ENCODE assay signal across 16 cellular contexts in genomic region chr13:82480415-82480814, GRCh38.
DNase-seq lines count a peak whose midpoint lies in the region; ATAC-seq and TF ChIP-seq lines count a peak whose summit lies in the region.
"Had no signal": no experiment of that assay in that cellular context is flagged by ENCODE, and none has a peak within 500 bp of the region (broad histone marks: within the 10 kb centered on the region; RNA-seq: fewer than 3 reads in every experiment).

No MANE protein-coding gene starts in this region.

- no peak for ATAC-seq in HG02852 (IDR thresholded peaks at IDR 0.05; ENCODE audit: unreplicated experiment)
- ATAC-seq: activated CD4-positive, CD25-positive, alpha-beta regulatory T cell treated with anti-CD3 and anti-CD28 coated beads, Interleukin-2, amount 50 U/mL, for 24 hours; stimulated activated effector memory CD8-positive, alpha-beta T cell treated with anti-CD3 and anti-CD28 coated beads, Interleukin-12 subunit alpha, Interleukin-12 subunit beta, amount 100 ng/mL, for 72 hours had no signal

- H3K4me1 Mint-ChIP-seq in MCF 10A (ENCODE audit: insufficient read depth, unreplicated experiment): no peaks in the 10 kb centered on the region
- H3K4me1 Mint-ChIP-seq: activated naive CD4-positive, alpha-beta T cell treated with anti-CD3 and anti-CD28 coated beads, Interleukin-2, amount 50 U/mL, for 24 hours; stimulated activated effector memory CD8-positive, alpha-beta T cell treated with anti-CD3 and anti-CD28 coated beads, Interleukin-12 subunit alpha, Interleukin-12 subunit beta, amount 100 ng/mL, for 72 hours had no signal

- H4K20me1 ChIP-seq in mammary epithelial cell (ENCODE audit: insufficient read depth, low read length) (no peaks in the 10 kb centered on the region), smooth muscle cell (ENCODE audit: low read depth) (no peaks in the 10 kb centered on the region)

- BruUV-seq in MCF 10A (replicated peaks; lab: Mats Ljungman, UMichigan) (no TSS peak), mammary epithelial cell (replicated peaks; lab: Mats Ljungman, UMichigan) (no TSS peak)

- TF ChIP-seq POLR2A in breast epithelium (IDR thresholded peaks at IDR 0.05): no peak

- no peaks in the 10 kb centered on the region for H3F3A ChIP-seq in smooth muscle cell (ENCODE audit: low read depth)

- no peak overlapping the region for H3K27ac Mint-ChIP-seq in MCF 10A (ENCODE audit: low read depth, unreplicated experiment)
- H3K27ac Mint-ChIP-seq: activated naive CD4-positive, alpha-beta T cell treated with anti-CD3 and anti-CD28 coated beads, Interleukin-2, amount 50 U/mL, for 24 hours; stimulated activated effector memory CD8-positive, alpha-beta T cell treated with anti-CD3 and anti-CD28 coated beads, Interleukin-12 subunit alpha, Interleukin-12 subunit beta, amount 100 ng/mL, for 72 hours had no signal

- no peak overlapping the region for H3K4me3 ChIP-seq in breast epithelium
- no peak overlapping the region for H3K4me3 ChIP-seq in mammary epithelial cell (replicated peaks in 1 of 3; ENCODE audit: insufficient read depth in 1 of 3, low read depth in 2 of 3, low read length in 3 of 3)
- no peak overlapping the region for H3K4me3 ChIP-seq in smooth muscle cell
- H3K4me3 ChIP-seq: coronary artery had no signal

- DNase-seq in MCF 10A (ENCODE audit: unreplicated experiment) (no peak), breast epithelium (ENCODE audit: low spot score in 2 of 2) (no peak), NCI-H69 (lab: John Stamatoyannopoulos, UW) (peak; percentile 25), mammary epithelial cell (no peak), smooth muscle cell (lab: John Stamatoyannopoulos, UW; ENCODE audit: unreplicated experiment) (no peak), NCI-H1105 (lab: John Stamatoyannopoulos, UW) (no peak), NCI-H446 treated with DMSO at 0.1 percent for 48 hours (lab: John Stamatoyannopoulos, UW) (no peak)
- DNase-seq: activated CD8-positive, alpha-beta memory T cell treated with anti-CD3 and anti-CD28 coated beads, Interleukin-2, amount 50 U/mL, for 48 hours; NCI-H1417 treated with DMSO at 0.1 percent for 48 hours; retina; stimulated activated CD4-positive, alpha-beta T cell treated with anti-CD3 and anti-CD28 coated beads, Interleukin-4, amount 100 ng/mL, for 1 hour had no signal

- H3K4me3 Mint-ChIP-seq in MCF 10A (ENCODE audit: unreplicated experiment): no peak overlapping the region
- H3K4me3 Mint-ChIP-seq: activated naive CD4-positive, alpha-beta T cell treated with anti-CD3 and anti-CD28 coated beads, Interleukin-2, amount 50 U/mL, for 24 hours; stimulated activated effector memory CD8-positive, alpha-beta T cell treated with anti-CD3 and anti-CD28 coated beads, Interleukin-12 subunit alpha, Interleukin-12 subunit beta, amount 100 ng/mL, for 72 hours had no signal

- WGBS in mammary epithelial cell (ENCODE audit: low coverage, missing lambda C conversion rate): 20% methylated on average over 2 of the region's 2 CpGs
- 45% methylated on average over 2 of the region's 2 CpGs for WGBS in smooth muscle cell (ENCODE audit: low lambda C conversion rate)

- H2AFZ ChIP-seq in mammary epithelial cell (ENCODE audit: low read depth, low read length): no peak overlapping the region
- no peak overlapping the region for H2AFZ ChIP-seq in smooth muscle cell (ENCODE audit: low read depth)

- no peaks in the 10 kb centered on the region for H3K79me2 ChIP-seq in mammary epithelial cell (ENCODE audit: insufficient read depth, low read length)
- H3K79me2 ChIP-seq in smooth muscle cell (ENCODE audit: low read depth): no peaks in the 10 kb centered on the region

- in situ Hi-C loops in mammary epithelial cell (cut with MboI; ENCODE audit: low sequenced_read_pairs in 2 of 2): no loop called here

- POLR2A ChIA-PET in MCF 10A (lab: Yijun Ruan, JAX): no interaction called here

- no peaks in the 10 kb centered on the region for H3K9me3 ChIP-seq in breast epithelium
- H3K9me3 ChIP-seq in mammary epithelial cell (replicated peaks; ENCODE audit: insufficient read depth, low read length): no peaks in the 10 kb centered on the region
- H3K9me3 ChIP-seq in smooth muscle cell (replicated peaks; ENCODE audit: low read depth): no peaks in the 10 kb centered on the region

- H3K36me3 ChIP-seq in breast epithelium (no peaks in the 10 kb centered on the region), mammary epithelial cell (ENCODE audit: insufficient read depth, low read length) (no peaks in the 10 kb centered on the region), smooth muscle cell (ENCODE audit: low read depth) (no peaks in the 10 kb centered on the region)

- H3K36me3 Mint-ChIP-seq in MCF 10A (ENCODE audit: insufficient read depth, unreplicated experiment): no peaks in the 10 kb centered on the region
- H3K36me3 Mint-ChIP-seq: activated naive CD4-positive, alpha-beta T cell treated with anti-CD3 and anti-CD28 coated beads, Interleukin-2, amount 50 U/mL, for 24 hours; stimulated activated effector memory CD8-positive, alpha-beta T cell treated with anti-CD3 and anti-CD28 coated beads, Interleukin-12 subunit alpha, Interleukin-12 subunit beta, amount 100 ng/mL, for 72 hours had no signal

- no peaks in the 10 kb centered on the region for H3K9me3 Mint-ChIP-seq in MCF 10A (ENCODE audit: unreplicated experiment)

- H3K9ac ChIP-seq in mammary epithelial cell (ENCODE audit: insufficient read depth, low read length) (no peak overlapping the region), smooth muscle cell (ENCODE audit: low read depth) (no peak overlapping the region)

- CTCF ChIA-PET in MCF 10A (lab: Yijun Ruan, JAX) (interaction anchor here (0.6 to 1.9 kb wide), 5 partner anchors 9 to 1613 kb away, joined by 3 to 5 read pairs (median 3); no protein-coding TSS in a partner anchor), mammary epithelial cell (lab: Charles Lee; ENCODE audit: low non-redundant PET) (no interaction called here)

- H3K4me2 ChIP-seq in mammary epithelial cell (ENCODE audit: insufficient read depth, low read depth, low read length): no peak overlapping the region
- no peak overlapping the region for H3K4me2 ChIP-seq in smooth muscle cell

- intact Hi-C loops in MCF 10A (cut with micrococcal nuclease) (no loop called here), breast epithelium (cut with DNase I; ENCODE audit: low total_unique reads) (no loop called here), mammary epithelial cell (cut with micrococcal nuclease) (no loop called here)

- peak; percentile 18 for TF ChIP-seq CTCF in MCF 10A (IDR thresholded peaks at IDR 0.05; ENCODE audit: unreplicated experiment)
- no peak for TF ChIP-seq CTCF in breast epithelium (IDR thresholded peaks at IDR 0.05)
- peak; percentile 32 to 43 for TF ChIP-seq CTCF in mammary epithelial cell (conservative IDR thresholded peaks at IDR 0.05 in 1 of 2, IDR thresholded peaks at IDR 0.05 in 1 of 2; ENCODE audit: extremely low read depth in 1 of 2, insufficient read depth in 1 of 2, low read depth in 1 of 2, low read length in 2 of 2)
- peak; percentile 44 for TF ChIP-seq CTCF in smooth muscle cell (IDR thresholded peaks at IDR 0.05; ENCODE audit: borderline replicate concordance, insufficient read depth, poor library complexity, severe bottlenecking)

- no peaks in the 10 kb centered on the region for H3K27me3 Mint-ChIP-seq in MCF 10A (ENCODE audit: insufficient read depth, unreplicated experiment)
- H3K27me3 Mint-ChIP-seq: activated naive CD4-positive, alpha-beta T cell treated with anti-CD3 and anti-CD28 coated beads, Interleukin-2, amount 50 U/mL, for 24 hours had no signal

- no peaks in the 10 kb centered on the region for H3K27me3 ChIP-seq in breast epithelium
- no peaks in the 10 kb centered on the region for H3K27me3 ChIP-seq in mammary epithelial cell (ENCODE audit: insufficient read depth, low read length)
- no peaks in the 10 kb centered on the region for H3K27me3 ChIP-seq in smooth muscle cell (ENCODE audit: low read depth)

- H3K27ac ChIP-seq in breast epithelium (no peak overlapping the region), mammary epithelial cell (ENCODE audit: insufficient read depth, low read depth, low read length) (no peak overlapping the region), smooth muscle cell (ENCODE audit: low read depth) (no peak overlapping the region)
- H3K27ac ChIP-seq: coronary artery had no signal

- H3K4me1 ChIP-seq in breast epithelium (no peaks in the 10 kb centered on the region), mammary epithelial cell (ENCODE audit: insufficient read depth, low read length) (no peaks in the 10 kb centered on the region), smooth muscle cell (ENCODE audit: low read depth) (no peaks in the 10 kb centered on the region)

- dilution Hi-C loops in mammary epithelial cell (cut with HindIII; ENCODE audit: low sequenced_read_pairs): no loop called here

Comparison
In these comparisons a context has a peak if more than half of its experiments do, and no peak if none do; other contexts are left out.
1. CTCF ChIP-seq: peak in MCF 10A (single experiment), mammary epithelial cell (2 of 2) and smooth muscle cell (single experiment); none in breast epithelium (0 of 3).